8 cellular contexts compared by ENCODE assay signal in genomic region chr19:4815426-4816387, GRCh38. TPM values are rescaled to one million over a fixed set of nuclear protein-coding genes. Genes with fewer than 3 reads are reported as not detected.
DNase-seq lines count a peak whose midpoint lies in the region; ATAC-seq, FAIRE-seq and TF ChIP-seq lines count a peak whose summit lies in the region.

No MANE protein-coding gene starts in this region.

- intact Hi-C loops in Calu3 (cut with micrococcal nuclease; ENCODE audit: unreplicated experiment) = no loop called here

- no peaks in the 10 kb centered on the region for H3K79me2 ChIP-seq in OCI-LY1 (ENCODE audit: insufficient read depth, low read length)

- peaks cover 24% of the 10 kb centered on the region for H3K36me3 ChIP-seq in OCI-LY1 (ENCODE audit: insufficient read depth, low read length)

- no peaks in the 10 kb centered on the region for H3K9me2 ChIP-seq in OCI-LY1 (ENCODE audit: low read depth, low read length)

- no peaks in the 10 kb centered on the region for H3K9me3 Mint-ChIP-seq in Calu3 (ENCODE audit: low read depth, unreplicated experiment)

- no peak overlapping the region for H3K4me3 ChIP-seq in OCI-LY1 (ENCODE audit: low read depth, low read length, poor library complexity, severe bottlenecking)

- no peak overlapping the region for H2AFZ ChIP-seq in OCI-LY1 (ENCODE audit: low read length)

- H3F3A ChIP-seq in OCI-LY1 (ENCODE audit: insufficient read depth, low read length) = no peaks in the 10 kb centered on the region

- CTCF ChIA-PET in Calu3 (lab: Charles Lee) = no interaction called here

- no TSS peak for BruUV-seq in Calu3 (replicated peaks; lab: Mats Ljungman, UMichigan)

- peak overlapping the region; percentile 63 for H3K4me3 Mint-ChIP-seq in Calu3 (ENCODE audit: low read depth, unreplicated experiment)

- peaks cover 41% of the 10 kb centered on the region for H3K36me3 Mint-ChIP-seq in Calu3 (ENCODE audit: insufficient read depth, unreplicated experiment)

- no peaks in the 10 kb centered on the region for H4K20me1 ChIP-seq in OCI-LY1 (ENCODE audit: insufficient read depth, low read length)

- no peaks in the 10 kb centered on the region for H3K27me3 Mint-ChIP-seq in Calu3 (ENCODE audit: unreplicated experiment)

- no peak overlapping the region for H3K27ac ChIP-seq in OCI-LY1 (ENCODE audit: low read depth, low read length, poor library complexity, severe bottlenecking)

- no peaks in the 10 kb centered on the region for H3K27me3 ChIP-seq in OCI-LY1 (ENCODE audit: insufficient read depth, low read length)

- H3K4me1 Mint-ChIP-seq in Calu3 (ENCODE audit: low read depth, unreplicated experiment) = peaks cover 30% of the 10 kb centered on the region

- H3K4me1 ChIP-seq in OCI-LY1 (ENCODE audit: insufficient read depth, low read length, severe bottlenecking) = peaks cover 27% of the 10 kb centered on the region

- no peaks in the 10 kb centered on the region for H3K9me3 ChIP-seq in OCI-LY1 (ENCODE audit: low read length)

- H3K27ac Mint-ChIP-seq in Calu3 (ENCODE audit: unreplicated experiment) = peak overlapping the region; percentile 81

- ATAC-seq in HG03045 (IDR thresholded peaks at IDR 0.05; ENCODE audit: unreplicated experiment) = no peak

- peak; percentile 83 for DNase-seq in Calu3
- peak; percentile 97 for DNase-seq in HuH-7 (ENCODE audit: low spot score)
- DNase-seq in activated CD8-positive, alpha-beta memory T cell treated with anti-CD3 and anti-CD28 coated beads, Interleukin-2, amount 50 U/mL, for 24 hours (ENCODE audit: extremely low read depth) = peak; percentile 60
- peak; percentile 92 for DNase-seq in midbrain (lab: John Stamatoyannopoulos, UW)
- peak; percentile 42 for DNase-seq in stimulated activated CD8-positive, alpha-beta memory T cell treated with anti-CD3 and anti-CD28 coated beads, Interleukin-15, amount 100 ng/mL, for 24 hours (ENCODE audit: low read depth)

- peak; percentile 89 for FAIRE-seq in endometrium (lab: Jason Lieb, UNC)

- peak overlapping the region; percentile 9; the same call in 1 of the 2 replicates for H3K9ac ChIP-seq in OCI-LY1 (ENCODE audit: low read length)

- TF ChIP-seq CTCF in Calu3 (IDR thresholded peaks at IDR 0.05; ENCODE audit: unreplicated experiment) = no peak
- TF ChIP-seq CTCF in OCI-LY1 (IDR thresholded peaks at IDR 0.05; ENCODE audit: low read length) = no peak

- H3K4me2 ChIP-seq in OCI-LY1 (ENCODE audit: low read length) = no peak overlapping the region

RNA-seq across cellular contexts. Expression of gene TICAM1, which starts 15.8 kb away (rescaled TPM):
- 13.5 and 15.8 TPM in 2 replicates for total RNA-seq in Calu3 (2022)

RNA-seq across cellular contexts. Expression of gene FEM1A, which starts 24.2 kb away (rescaled TPM):
- 8.8 and 10.2 TPM in 2 replicates for total RNA-seq in Calu3 (2022)

RNA-seq across cellular contexts. Expression of gene PLIN3, which starts 51.8 kb away (rescaled TPM):
- total RNA-seq in Calu3 (2022) = 38.6 and 43.7 TPM in 2 replicates

Comparison
In these comparisons a context has a peak if more than half of its experiments do, and no peak if none do; other contexts are left out.
1. DNase-seq: peak in every context shown above with its lines; median percentile 97 in HuH-7; 92 in midbrain; 83 in Calu3; 60 in activated CD8-positive, alpha-beta memory T cell treated with anti-CD3 and anti-CD28 coated beads, Interleukin-2, amount 50 U/mL, for 24 hours; 42 in stimulated activated CD8-positive, alpha-beta memory T cell treated with anti-CD3 and anti-CD28 coated beads, Interleukin-15, amount 100 ng/mL, for 24 hours.